ENCODE assay signal across 2 cellular contexts in genomic region chr5:138033916-138034315, GRCh38.
TF ChIP-seq lines count a peak whose summit lies in the region.

No MANE protein-coding gene starts in this region.

TF ChIP-seq in A549, 52 proteins besides CTCF, POLR2A, EP300 and RAD21 (continued from another document):
- no peak for TF ChIP-seq ATOH8 (CRISPR knock-in tag; IDR thresholded peaks at IDR 0.05; ENCODE audit: low read depth)
- no peak for TF ChIP-seq ZNF302 (CRISPR knock-in tag; IDR thresholded peaks at IDR 0.05)
- TF ChIP-seq ZSCAN20 (CRISPR knock-in tag; IDR thresholded peaks at IDR 0.05), result no peak
- no peak for TF ChIP-seq BHLHE40 (IDR thresholded peaks at IDR 0.05; ENCODE audit: low read depth, low read length)
- no peak for TF ChIP-seq MYC (IDR thresholded peaks at IDR 0.05; ENCODE audit: borderline replicate concordance, low read length)
- TF ChIP-seq, protein P1, sequence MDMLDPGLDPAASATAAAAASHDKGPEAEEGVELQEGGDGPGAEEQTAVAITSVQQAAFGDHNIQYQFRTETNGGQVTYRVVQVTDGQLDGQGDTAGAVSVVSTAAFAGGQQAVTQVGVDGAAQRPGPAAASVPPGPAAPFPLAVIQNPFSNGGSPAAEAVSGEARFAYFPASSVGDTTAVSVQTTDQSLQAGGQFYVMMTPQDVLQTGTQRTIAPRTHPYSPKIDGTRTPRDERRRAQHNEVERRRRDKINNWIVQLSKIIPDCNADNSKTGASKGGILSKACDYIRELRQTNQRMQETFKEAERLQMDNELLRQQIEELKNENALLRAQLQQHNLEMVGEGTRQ (IDR thresholded peaks at IDR 0.05), result no peak
- TF ChIP-seq HES2 (IDR thresholded peaks at IDR 0.05), result no peak
- no peak for TF ChIP-seq JUN (IDR thresholded peaks at IDR 0.05)
- TF ChIP-seq TP53 (CRISPR knock-in tag; IDR thresholded peaks at IDR 0.05), result no peak
- no peak for TF ChIP-seq RARB (CRISPR knock-in tag; IDR thresholded peaks at IDR 0.05)
- no peak for TF ChIP-seq EHMT2 (IDR thresholded peaks at IDR 0.05; ENCODE audit: low read depth)
- TF ChIP-seq, protein P2, sequence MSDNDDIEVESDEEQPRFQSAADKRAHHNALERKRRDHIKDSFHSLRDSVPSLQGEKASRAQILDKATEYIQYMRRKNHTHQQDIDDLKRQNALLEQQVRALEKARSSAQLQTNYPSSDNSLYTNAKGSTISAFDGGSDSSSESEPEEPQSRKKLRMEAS (IDR thresholded peaks at IDR 0.05), result no peak
- no peak for TF ChIP-seq RNF2 (IDR thresholded peaks at IDR 0.05; ENCODE audit: borderline replicate concordance, low read depth)
- TF ChIP-seq ZFP36 (IDR thresholded peaks at IDR 0.05; ENCODE audit: borderline replicate concordance, partially characterized antibody), result no peak

TF ChIP-seq in K562, 482 proteins besides CTCF, POLR2A, EP300 and RAD21 (continued from another document):
- no peak for TF ChIP-seq PRDM10 (IDR thresholded peaks at IDR 0.05; ENCODE audit: partially characterized antibody)
- TF ChIP-seq, protein P3, sequence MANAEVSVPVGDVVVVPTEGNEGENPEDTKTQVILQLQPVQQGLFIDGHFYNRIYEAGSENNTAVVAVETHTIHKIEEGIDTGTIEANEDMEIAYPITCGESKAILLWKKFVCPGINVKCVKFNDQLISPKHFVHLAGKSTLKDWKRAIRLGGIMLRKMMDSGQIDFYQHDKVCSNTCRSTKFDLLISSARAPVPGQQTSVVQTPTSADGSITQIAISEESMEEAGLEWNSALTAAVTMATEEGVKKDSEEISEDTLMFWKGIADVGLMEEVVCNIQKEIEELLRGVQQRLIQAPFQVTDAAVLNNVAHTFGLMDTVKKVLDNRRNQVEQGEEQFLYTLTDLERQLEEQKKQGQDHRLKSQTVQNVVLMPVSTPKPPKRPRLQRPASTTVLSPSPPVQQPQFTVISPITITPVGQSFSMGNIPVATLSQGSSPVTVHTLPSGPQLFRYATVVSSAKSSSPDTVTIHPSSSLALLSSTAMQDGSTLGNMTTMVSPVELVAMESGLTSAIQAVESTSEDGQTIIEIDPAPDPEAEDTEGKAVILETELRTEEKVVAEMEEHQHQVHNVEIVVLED (CRISPR knock-in tag; IDR thresholded peaks at IDR 0.05), result no peak
